11 cellular contexts compared by ENCODE assay signal in genomic region chr3:108562565-108562964, GRCh38. TPM values are rescaled to one million over a fixed set of nuclear protein-coding genes. Genes with fewer than 3 reads are reported as not detected.
"Had no signal": no experiment of that assay in that cellular context is flagged by ENCODE, and none has a peak within 500 bp of the region (broad histone marks: within the 10 kb centered on the region; RNA-seq: fewer than 3 reads in every experiment).

No MANE protein-coding gene starts in this region.

- H3K4me3 ChIP-seq: GM23248, GM23338, HAP-1 had no signal

- H3K9ac ChIP-seq: GM23248 had no signal

- DNase-seq: GM23248, GOT3, H7, H9, HCEC 1CT, HFFc6 had no signal

- FAIRE-seq: H1, H54 had no signal

- H3K9me3 ChIP-seq: HAP-1 had no signal

- ATAC-seq: GM23338, HCT116 had no signal

- H2AFZ ChIP-seq: GM23248, GM23338 had no signal

- H3K4me2 ChIP-seq: GM23338 had no signal

- H3K27ac ChIP-seq: GM23248 had no signal

RNA-seq across cellular contexts. Expression of gene MYH15, which starts 52.2 kb away (rescaled TPM):
- total RNA-seq: H1 had no signal
- polyA plus RNA-seq: GM23338 had no signal
